ENCODE assay signal across 20 cellular contexts in the genomic region with DNA sequence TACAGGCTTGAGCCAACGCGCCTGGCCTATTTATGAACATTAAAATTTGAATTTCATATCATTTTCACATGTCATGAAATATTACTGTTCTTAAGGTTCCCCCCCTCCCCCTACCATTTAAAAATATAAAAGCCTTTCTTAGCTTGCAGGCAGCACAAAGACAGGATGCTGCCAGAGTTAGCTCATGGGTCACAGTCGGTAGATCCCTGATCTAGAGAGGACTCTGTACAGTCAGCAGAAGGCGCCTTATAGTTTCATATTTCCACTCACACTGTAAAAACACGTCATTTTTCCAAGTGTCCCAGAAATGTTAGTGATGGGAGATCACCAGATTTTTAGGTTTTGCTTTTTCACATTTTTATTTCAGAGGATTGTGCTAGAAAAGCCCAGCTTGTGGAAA. TPM values are rescaled to one million over a fixed set of nuclear protein-coding genes. Genes with fewer than 3 reads are reported as not detected.
DNase-seq lines count a peak whose midpoint lies in the region; ATAC-seq and TF ChIP-seq lines count a peak whose summit lies in the region.
"Had no signal": no experiment of that assay in that cellular context is flagged by ENCODE, and none has a peak within 500 bp of the region (broad histone marks: within the 10 kb centered on the region; RNA-seq: fewer than 3 reads in every experiment).

No MANE protein-coding gene starts in this region.

- H3K9me3 Mint-ChIP-seq in GM23338: no peaks in the 10 kb centered on the region
- no peaks in the 10 kb centered on the region for H3K9me3 Mint-ChIP-seq in osteocyte (ENCODE audit: unreplicated experiment)
- no peaks in the 10 kb centered on the region for H3K9me3 Mint-ChIP-seq in stimulated activated naive CD8-positive, alpha-beta T cell treated with anti-CD3 and anti-CD28 coated beads, Interleukin-15, amount 100 ng/mL, for 72 hours
- H3K9me3 Mint-ChIP-seq: activated naive CD4-positive, alpha-beta T cell treated with anti-CD3 and anti-CD28 coated beads, Interleukin-2, amount 50 U/mL, for 24 hours; activated T-cell treated with anti-CD3 and anti-CD28 coated beads, Interleukin-2, amount 50 U/mL, for 4 hours; endodermal cell; natural killer cell treated with Interleukin-12 subunit alpha and Interleukin-12 subunit beta and Interleukin-15 and Interleukin-18, amount 100 ng/mL, for 72 hours had no signal

- H3K4me3 ChIP-seq in GM23338: no peak overlapping the region
- H3K4me3 ChIP-seq in adrenal gland: no peak overlapping the region
- no peak overlapping the region for H3K4me3 ChIP-seq in fibroblast of mammary gland (ENCODE audit: control insufficient read depth, low read depth, low read length)
- H3K4me3 ChIP-seq: lung, MG63, PC-9, transverse colon had no signal

- H4K20me1 ChIP-seq in GM23338 (replicated peaks; ENCODE audit: insufficient read depth): peaks cover 82% of the 10 kb centered on the region

- H3K27me3 Mint-ChIP-seq in GM23338 (ENCODE audit: insufficient read depth, low read depth, poor library complexity) (peaks cover 6% of the 10 kb centered on the region), osteocyte (ENCODE audit: unreplicated experiment) (no peaks in the 10 kb centered on the region)
- no peaks in the 10 kb centered on the region for H3K27me3 Mint-ChIP-seq in stimulated activated naive CD8-positive, alpha-beta T cell treated with anti-CD3 and anti-CD28 coated beads, Interleukin-15, amount 100 ng/mL, for 72 hours
- H3K27me3 Mint-ChIP-seq: activated naive CD4-positive, alpha-beta T cell treated with anti-CD3 and anti-CD28 coated beads, Interleukin-2, amount 50 U/mL, for 24 hours; B cell; natural killer cell treated with Interleukin-12 subunit alpha and Interleukin-12 subunit beta and Interleukin-15 and Interleukin-18, amount 100 ng/mL, for 72 hours had no signal

- H3F3A ChIP-seq in GM23338 (replicated peaks; ENCODE audit: low read depth): peaks cover 26% of the 10 kb centered on the region

- peak overlapping the region; percentile 55 for H3K4me2 ChIP-seq in GM23338
- H3K4me2 ChIP-seq: PC-9 had no signal

- H3K9me2 ChIP-seq in GM23338 (ENCODE audit: insufficient read depth): no peaks in the 10 kb centered on the region

- peaks cover 29% of the 10 kb centered on the region for H3K36me3 Mint-ChIP-seq in GM23338 (ENCODE audit: low read depth)
- H3K36me3 Mint-ChIP-seq in osteocyte (ENCODE audit: unreplicated experiment): no peaks in the 10 kb centered on the region
- H3K36me3 Mint-ChIP-seq: natural killer cell treated with Interleukin-12 subunit alpha and Interleukin-12 subunit beta and Interleukin-15 and Interleukin-18, amount 100 ng/mL, for 72 hours had no signal

- H3K27ac Mint-ChIP-seq in GM23338: no peak overlapping the region
- peak overlapping the region; percentile 68 for H3K27ac Mint-ChIP-seq in osteocyte (ENCODE audit: unreplicated experiment)
- no peak overlapping the region for H3K27ac Mint-ChIP-seq in stimulated activated naive CD8-positive, alpha-beta T cell treated with anti-CD3 and anti-CD28 coated beads, Interleukin-15, amount 100 ng/mL, for 72 hours
- H3K27ac Mint-ChIP-seq: activated naive CD4-positive, alpha-beta T cell treated with anti-CD3 and anti-CD28 coated beads, Interleukin-2, amount 50 U/mL, for 24 hours; B cell; endodermal cell; natural killer cell treated with Interleukin-12 subunit alpha and Interleukin-12 subunit beta and Interleukin-15 and Interleukin-18, amount 100 ng/mL, for 72 hours had no signal

- ATAC-seq in GM23338: no peak
- no peak for ATAC-seq in stimulated activated naive CD8-positive, alpha-beta T cell treated with anti-CD3 and anti-CD28 coated beads, Interleukin-15, amount 100 ng/mL, for 72 hours
- ATAC-seq: activated T-cell treated with anti-CD3 and anti-CD28 coated beads, Interleukin-2, amount 50 U/mL, for 4 hours; natural killer cell treated with Interleukin-12 subunit alpha and Interleukin-12 subunit beta and Interleukin-15 and Interleukin-18, amount 100 ng/mL, for 72 hours had no signal

- TF ChIP-seq CTCF in GM23338 (conservative IDR thresholded peaks at IDR 0.05; ENCODE audit: low read depth in 2 of 2) (no peak), adrenal gland (IDR thresholded peaks at IDR 0.05) (no peak), fibroblast of mammary gland (conservative IDR thresholded peaks at IDR 0.05; ENCODE audit: control insufficient read depth, insufficient read depth, low read depth, low read length) (no peak), osteocyte (IDR thresholded peaks at IDR 0.05) (no peak)

- WGBS in adrenal gland, 4 donors: 65 to 70% (median 68%) methylated on average over 5 of the region's 5 CpGs

- no peaks in the 10 kb centered on the region for H3K9me3 ChIP-seq in adrenal gland (replicated peaks in 1 of 3)
- H3K9me3 ChIP-seq: MG63, transverse colon had no signal

- no peak for TF ChIP-seq POLR2A in adrenal gland (IDR thresholded peaks at IDR 0.05)

- H3K27ac ChIP-seq in GM23338 (ENCODE audit: low read depth) (peak overlapping the region; percentile 84; the same call in 1 of the 2 replicates), adrenal gland (peak overlapping the region in 3 of 5 donors; percentile 10 to 54 (median 30))
- H3K27ac ChIP-seq: PC-9, transverse colon had no signal

- H3K36me3 ChIP-seq in GM23338 (ENCODE audit: insufficient read depth) (no peaks in the 10 kb centered on the region), adrenal gland (replicated peaks in 1 of 2) (no peaks in the 10 kb centered on the region)
- H3K36me3 ChIP-seq: transverse colon had no signal

- H3K4me1 ChIP-seq in GM23338 (ENCODE audit: insufficient read depth) (peaks cover 55% of the 10 kb centered on the region), adrenal gland (replicated peaks in 1 of 2) (peaks cover 0 to 19% of the 10 kb centered on the region in 2 donors)

- peaks cover 98% of the 10 kb centered on the region for H3K79me2 ChIP-seq in GM23338 (replicated peaks; ENCODE audit: insufficient read depth)

- no peaks in the 10 kb centered on the region for H3K27me3 ChIP-seq in GM23338 (ENCODE audit: insufficient read depth)
- no peaks in the 10 kb centered on the region for H3K27me3 ChIP-seq in adrenal gland
- H3K27me3 ChIP-seq: MG63, transverse colon had no signal

- intact Hi-C loops in adrenal gland (cut with DNase I): loop anchor here in 1 of 2 donors (10.0 kb wide), 1 partner anchor 57 kb away; no protein-coding TSS in a partner anchor

- H3K4me3 Mint-ChIP-seq in GM23338 (no peak overlapping the region), osteocyte (ENCODE audit: unreplicated experiment) (no peak overlapping the region)
- H3K4me3 Mint-ChIP-seq in stimulated activated naive CD8-positive, alpha-beta T cell treated with anti-CD3 and anti-CD28 coated beads, Interleukin-15, amount 100 ng/mL, for 72 hours: no peak overlapping the region
- H3K4me3 Mint-ChIP-seq: activated naive CD4-positive, alpha-beta T cell treated with anti-CD3 and anti-CD28 coated beads, Interleukin-2, amount 50 U/mL, for 24 hours; activated T-cell treated with anti-CD3 and anti-CD28 coated beads, Interleukin-2, amount 50 U/mL, for 4 hours; B cell; endodermal cell; natural killer cell treated with Interleukin-12 subunit alpha and Interleukin-12 subunit beta and Interleukin-15 and Interleukin-18, amount 100 ng/mL, for 72 hours had no signal

- H3K4me1 Mint-ChIP-seq in GM23338 (peaks cover 36% of the 10 kb centered on the region), osteocyte (ENCODE audit: unreplicated experiment) (peaks cover 29% of the 10 kb centered on the region)
- peaks cover 6% of the 10 kb centered on the region for H3K4me1 Mint-ChIP-seq in stimulated activated naive CD8-positive, alpha-beta T cell treated with anti-CD3 and anti-CD28 coated beads, Interleukin-15, amount 100 ng/mL, for 72 hours

- no peak overlapping the region for H2AFZ ChIP-seq in GM23338
- H2AFZ ChIP-seq: PC-9 had no signal

- DNase-seq in GM23338 (ENCODE audit: low spot score) (no peak), adrenal gland (no peak), fibroblast of mammary gland (ENCODE audit: low read depth) (peak; percentile 53), osteocyte (ENCODE audit: extremely low spot score, unreplicated experiment) (no peak), hepatic stellate cell (ENCODE audit: low spot score) (no peak), NCI-H1930 (lab: John Stamatoyannopoulos, UW) (no peak)
- DNase-seq in stimulated activated naive CD8-positive, alpha-beta T cell treated with anti-CD3 and anti-CD28 coated beads, Interleukin-15, amount 100 ng/mL, for 72 hours: no peak
- no peak for DNase-seq in stimulated activated CD4-positive, alpha-beta T cell treated with anti-CD3 and anti-CD28 coated beads, Interleukin-1b, Interleukin-23, amount 100 ng/mL, for 48 hours
- DNase-seq: activated CD4-positive, alpha-beta T cell treated with anti-CD3 and anti-CD28 coated beads, Interleukin-2, amount 50 U/mL, for 4 hours; activated T-cell treated with anti-CD3 and anti-CD28 coated beads, Interleukin-2, amount 50 U/mL, for 4 hours; endodermal cell; MG63; NCI-H187; NCI-H524 treated with DMSO at 0.1 percent for 48 hours; PC-9; transverse colon had no signal

TF ChIP-seq in GM23338, 12 proteins besides CTCF, POLR2A, EP300 and RAD21 (continues in another document):
- TF ChIP-seq EZH2 (IDR thresholded peaks at IDR 0.05; ENCODE audit: low read depth, unreplicated experiment): no peak

RNA-seq across cellular contexts. Expression of gene NOCT, which starts 12.2 kb away (rescaled TPM):
- 58.3 and 76.6 TPM in 2 replicates for total RNA-seq in GM23338 (2014; rRNA removed; shearing (Covaris generic))
- polyA plus RNA-seq in GM23338 (2016; fragmentation: Nextera tagmentation; extraction: Ambion mirVana) (16.0 and 18.9 TPM in 2 replicates), adrenal gland (1 to 10 TPM; 1.2 to 8.2 (median 3.2) TPM)
- total RNA-seq in adrenal gland (10 to 100 TPM in 1 of 8 donors, 1 to 10 TPM in 7; 3.2 to 17.0 (median 6.4) TPM), osteocyte (15.9 and 16.0 TPM in 2 replicates)
